1 cellular context compared by ENCODE assay signal in the genomic region with DNA sequence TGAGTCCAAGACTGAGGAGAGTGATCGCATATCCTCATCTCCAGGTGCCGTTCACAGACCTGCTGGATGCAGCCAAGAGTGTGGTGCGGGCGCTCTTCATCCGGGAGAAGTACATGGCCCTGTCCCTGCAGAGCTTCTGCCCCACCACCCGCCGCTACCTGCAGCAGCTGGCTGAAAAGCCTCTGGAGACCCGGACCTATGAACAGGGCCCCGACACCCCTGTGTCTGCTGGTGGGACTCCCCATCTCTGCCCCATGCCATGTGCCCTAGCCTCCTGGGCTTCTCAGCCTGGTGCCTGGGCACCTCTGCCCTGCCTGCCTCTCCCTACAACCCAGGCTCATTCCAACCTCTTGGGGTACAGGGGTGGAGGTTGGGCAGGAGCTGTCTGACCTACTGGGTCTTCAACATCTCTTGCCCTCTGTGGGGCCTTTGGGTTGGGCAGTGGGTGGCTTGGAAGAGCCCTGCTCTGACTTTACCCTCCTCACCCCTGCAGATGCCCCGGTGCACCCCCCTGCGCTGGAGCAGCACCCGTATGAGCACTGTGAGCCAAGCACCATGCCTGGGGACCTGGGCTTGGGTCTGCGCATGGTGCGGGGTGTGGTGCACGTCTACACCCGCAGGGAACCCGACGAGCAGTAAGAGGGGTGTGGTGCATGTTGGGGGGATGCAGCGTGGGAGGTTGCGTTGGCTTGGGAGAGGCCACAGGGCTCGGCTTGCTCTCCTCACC.
TF ChIP-seq lines count a peak whose summit lies in the region.

No MANE protein-coding gene starts in this region.

TF ChIP-seq in SK-N-SH treated with all-trans-retinoic acid at 6 μM for 48 hours, 23 proteins besides CTCF, POLR2A, EP300 and RAD21 (continued from another document):
- TF ChIP-seq, protein P1, sequence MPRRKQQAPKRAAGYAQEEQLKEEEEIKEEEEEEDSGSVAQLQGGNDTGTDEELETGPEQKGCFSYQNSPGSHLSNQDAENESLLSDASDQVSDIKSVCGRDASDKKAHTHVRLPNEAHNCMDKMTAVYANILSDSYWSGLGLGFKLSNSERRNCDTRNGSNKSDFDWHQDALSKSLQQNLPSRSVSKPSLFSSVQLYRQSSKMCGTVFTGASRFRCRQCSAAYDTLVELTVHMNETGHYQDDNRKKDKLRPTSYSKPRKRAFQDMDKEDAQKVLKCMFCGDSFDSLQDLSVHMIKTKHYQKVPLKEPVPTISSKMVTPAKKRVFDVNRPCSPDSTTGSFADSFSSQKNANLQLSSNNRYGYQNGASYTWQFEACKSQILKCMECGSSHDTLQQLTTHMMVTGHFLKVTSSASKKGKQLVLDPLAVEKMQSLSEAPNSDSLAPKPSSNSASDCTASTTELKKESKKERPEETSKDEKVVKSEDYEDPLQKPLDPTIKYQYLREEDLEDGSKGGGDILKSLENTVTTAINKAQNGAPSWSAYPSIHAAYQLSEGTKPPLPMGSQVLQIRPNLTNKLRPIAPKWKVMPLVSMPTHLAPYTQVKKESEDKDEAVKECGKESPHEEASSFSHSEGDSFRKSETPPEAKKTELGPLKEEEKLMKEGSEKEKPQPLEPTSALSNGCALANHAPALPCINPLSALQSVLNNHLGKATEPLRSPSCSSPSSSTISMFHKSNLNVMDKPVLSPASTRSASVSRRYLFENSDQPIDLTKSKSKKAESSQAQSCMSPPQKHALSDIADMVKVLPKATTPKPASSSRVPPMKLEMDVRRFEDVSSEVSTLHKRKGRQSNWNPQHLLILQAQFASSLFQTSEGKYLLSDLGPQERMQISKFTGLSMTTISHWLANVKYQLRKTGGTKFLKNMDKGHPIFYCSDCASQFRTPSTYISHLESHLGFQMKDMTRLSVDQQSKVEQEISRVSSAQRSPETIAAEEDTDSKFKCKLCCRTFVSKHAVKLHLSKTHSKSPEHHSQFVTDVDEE (CRISPR knock-in tag; IDR thresholded peaks at IDR 0.05), result no peak
- TF ChIP-seq, protein P2, sequence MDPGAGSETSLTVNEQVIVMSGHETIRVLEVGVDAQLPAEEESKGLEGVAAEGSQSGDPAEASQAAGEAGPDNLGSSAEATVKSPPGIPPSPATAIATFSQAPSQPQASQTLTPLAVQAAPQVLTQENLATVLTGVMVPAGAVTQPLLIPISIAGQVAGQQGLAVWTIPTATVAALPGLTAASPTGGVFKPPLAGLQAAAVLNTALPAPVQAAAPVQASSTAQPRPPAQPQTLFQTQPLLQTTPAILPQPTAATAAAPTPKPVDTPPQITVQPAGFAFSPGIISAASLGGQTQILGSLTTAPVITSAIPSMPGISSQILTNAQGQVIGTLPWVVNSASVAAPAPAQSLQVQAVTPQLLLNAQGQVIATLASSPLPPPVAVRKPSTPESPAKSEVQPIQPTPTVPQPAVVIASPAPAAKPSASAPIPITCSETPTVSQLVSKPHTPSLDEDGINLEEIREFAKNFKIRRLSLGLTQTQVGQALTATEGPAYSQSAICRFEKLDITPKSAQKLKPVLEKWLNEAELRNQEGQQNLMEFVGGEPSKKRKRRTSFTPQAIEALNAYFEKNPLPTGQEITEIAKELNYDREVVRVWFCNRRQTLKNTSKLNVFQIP (CRISPR knock-in tag; IDR thresholded peaks at IDR 0.05; ENCODE audit: borderline replicate concordance, low read depth), result no peak
- TF ChIP-seq, protein P3, sequence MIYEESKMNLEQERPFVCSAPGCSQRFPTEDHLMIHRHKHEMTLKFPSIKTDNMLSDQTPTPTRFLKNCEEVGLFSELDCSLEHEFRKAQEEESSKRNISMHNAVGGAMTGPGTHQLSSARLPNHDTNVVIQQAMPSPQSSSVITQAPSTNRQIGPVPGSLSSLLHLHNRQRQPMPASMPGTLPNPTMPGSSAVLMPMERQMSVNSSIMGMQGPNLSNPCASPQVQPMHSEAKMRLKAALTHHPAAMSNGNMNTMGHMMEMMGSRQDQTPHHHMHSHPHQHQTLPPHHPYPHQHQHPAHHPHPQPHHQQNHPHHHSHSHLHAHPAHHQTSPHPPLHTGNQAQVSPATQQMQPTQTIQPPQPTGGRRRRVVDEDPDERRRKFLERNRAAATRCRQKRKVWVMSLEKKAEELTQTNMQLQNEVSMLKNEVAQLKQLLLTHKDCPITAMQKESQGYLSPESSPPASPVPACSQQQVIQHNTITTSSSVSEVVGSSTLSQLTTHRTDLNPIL (CRISPR knock-in tag; IDR thresholded peaks at IDR 0.05; ENCODE audit: low read depth), result no peak
TF ChIP-seq in SK-N-SH treated with all-trans-retinoic acid at 6 μM for 48 hours: peak in this region for 0.
